ENCODE assay signal across 8 cellular contexts in genomic region chr3:122092460-122093165, GRCh38. TPM values are rescaled to one million over a fixed set of nuclear protein-coding genes. Genes with fewer than 3 reads are reported as not detected.
A peak's percentile ranks its signal among the peaks of the same experiment; 100 is the strongest.
DNase-seq lines count a peak whose midpoint lies in the region; ATAC-seq, FAIRE-seq and TF ChIP-seq lines count a peak whose summit lies in the region.

No MANE protein-coding gene starts in this region.

- FAIRE-seq in urothelium cell line (lab: Jason Lieb, UNC): no peak

- ATAC-seq in GM21576 (IDR thresholded peaks at IDR 0.05; ENCODE audit: unreplicated experiment) (peak; percentile 31), right lobe of liver (peak; percentile 50 to 81 (median 68))
- peak; percentile 86 for ATAC-seq in activated naive CD8-positive, alpha-beta T cell treated with anti-CD3 and anti-CD28 coated beads, Interleukin-2, amount 10 ng/mL, durations not matched to agents 7 days and 5 days (ENCODE audit: low read depth)

- H3K27ac Mint-ChIP-seq in activated naive CD8-positive, alpha-beta T cell treated with anti-CD3 and anti-CD28 coated beads, Interleukin-2, amount 10 ng/mL, durations not matched to agents 7 days and 5 days: peak overlapping the region; percentile 71

- H3K4me3 ChIP-seq in BJ (ENCODE audit: low read depth, low read length): no peak overlapping the region
- no peak overlapping the region for H3K4me3 ChIP-seq in right lobe of liver
- no peak overlapping the region for H3K4me3 ChIP-seq in esophagus muscularis mucosa

- peak; percentile 48 for TF ChIP-seq CTCF in BJ (IDR thresholded peaks at IDR 0.05; ENCODE audit: insufficient read depth, low read depth, low read length)
- peak; percentile 14 to 34 (median 14) for TF ChIP-seq CTCF in right lobe of liver (IDR thresholded peaks at IDR 0.05)
- TF ChIP-seq CTCF in esophagus muscularis mucosa (IDR thresholded peaks at IDR 0.05): peak in 1 of 3 experiments; percentile 21

- no peak for TF ChIP-seq EP300 in esophagus muscularis mucosa (IDR thresholded peaks at IDR 0.05)

- CTCF ChIA-PET in BJ (lab: Yijun Ruan, JAX): interaction anchor here (0.7 kb wide), 1 partner anchor 210 kb away, joined by 3 read pairs; no protein-coding TSS in a partner anchor

- peak overlapping the region; percentile 25 for H3K4me3 Mint-ChIP-seq in activated naive CD8-positive, alpha-beta T cell treated with anti-CD3 and anti-CD28 coated beads, Interleukin-2, amount 10 ng/mL, durations not matched to agents 7 days and 5 days

- H3K4me1 Mint-ChIP-seq in activated naive CD8-positive, alpha-beta T cell treated with anti-CD3 and anti-CD28 coated beads, Interleukin-2, amount 10 ng/mL, durations not matched to agents 7 days and 5 days: peaks cover 14% of the 10 kb centered on the region

- WGBS in right lobe of liver (ENCODE audit: insufficient coverage, low coverage, low lambda C conversion rate, missing lambda C conversion rate): 49% methylated on average over 2 of the region's 2 CpGs
- WGBS in esophagus muscularis mucosa: 43% methylated on average over 2 of the region's 2 CpGs

- H3K27me3 ChIP-seq in BJ (ENCODE audit: control insufficient read depth, insufficient read depth, low read length) (no peaks in the 10 kb centered on the region), right lobe of liver (no peaks in the 10 kb centered on the region), esophagus muscularis mucosa (peaks cover 0 to 4% (median 0%) of the 10 kb centered on the region in 4 donors)

- H3K9me3 ChIP-seq in right lobe of liver (no peaks in the 10 kb centered on the region), esophagus muscularis mucosa (no peaks in the 10 kb centered on the region)

- no peaks in the 10 kb centered on the region for H3K36me3 Mint-ChIP-seq in activated naive CD8-positive, alpha-beta T cell treated with anti-CD3 and anti-CD28 coated beads, Interleukin-2, amount 10 ng/mL, durations not matched to agents 7 days and 5 days

- H3K4me1 ChIP-seq in right lobe of liver (no peaks in the 10 kb centered on the region), esophagus muscularis mucosa (no peaks in the 10 kb centered on the region)

- POLR2A ChIA-PET in BJ (lab: Charles Lee): no interaction called here
- POLR2A ChIA-PET in activated naive CD8-positive, alpha-beta T cell treated with anti-CD3 and anti-CD28 coated beads, Interleukin-2, amount 10 ng/mL, durations not matched to agents 7 days and 5 days (lab: Charles Lee): no interaction called here

- DNase-seq in BJ (ENCODE audit: low read depth) (no peak), OCI-M1 (lab: John Stamatoyannopoulos, UW) (peak; percentile 55), right lobe of liver (peak; percentile 24 to 54 (median 46)), urothelium cell line (ENCODE audit: low spot score) (peak; percentile 56), esophagus muscularis mucosa (ENCODE audit: extremely low spot score) (no peak), KG1 (lab: John Stamatoyannopoulos, UW) (no peak)
- peak; percentile 40 for DNase-seq in activated naive CD8-positive, alpha-beta T cell treated with anti-CD3 and anti-CD28 coated beads, Interleukin-2, amount 10 ng/mL, durations not matched to agents 7 days and 5 days

- no peaks in the 10 kb centered on the region for H3K9me3 Mint-ChIP-seq in activated naive CD8-positive, alpha-beta T cell treated with anti-CD3 and anti-CD28 coated beads, Interleukin-2, amount 10 ng/mL, durations not matched to agents 7 days and 5 days

- no peaks in the 10 kb centered on the region for H3K36me3 ChIP-seq in BJ (ENCODE audit: control insufficient read depth, insufficient read depth, low read length)
- H3K36me3 ChIP-seq in right lobe of liver: no peaks in the 10 kb centered on the region
- H3K36me3 ChIP-seq in esophagus muscularis mucosa: no peaks in the 10 kb centered on the region

- TF ChIP-seq POLR2A in right lobe of liver (IDR thresholded peaks at IDR 0.05) (no peak), esophagus muscularis mucosa (IDR thresholded peaks at IDR 0.05; ENCODE audit: low read depth) (no peak)

- H3K27ac ChIP-seq in right lobe of liver (no peak overlapping the region), esophagus muscularis mucosa (replicated peaks in 1 of 4) (no peak overlapping the region)

- intact Hi-C loops in right lobe of liver (cut with DNase I): no loop called here
- intact Hi-C loops in esophagus muscularis mucosa (cut with DNase I): no loop called here

- H3K27me3 Mint-ChIP-seq in activated naive CD8-positive, alpha-beta T cell treated with anti-CD3 and anti-CD28 coated beads, Interleukin-2, amount 10 ng/mL, durations not matched to agents 7 days and 5 days: peaks cover 4% of the 10 kb centered on the region

RNA-seq across cellular contexts. Expression of gene CD86, which starts 37.5 kb away (rescaled TPM):
- polyA plus RNA-seq in BJ (2011; rRNA removed): not detected in 2 replicates
- not detected in 2 replicates for polyA minus RNA-seq in BJ (2011; rRNA and poly(A)+ RNA removed)
- total RNA-seq in activated naive CD8-positive, alpha-beta T cell treated with anti-CD3 and anti-CD28 coated beads, Interleukin-2, amount 10 ng/mL, durations not matched to agents 7 days and 5 days: 1 to 10 TPM in 1 of 2 experiments, under 1 TPM in 1; 0.42 to 1.0 TPM
- 1 to 10 TPM in 5 of 6 experiments, under 1 TPM in 1; 0.97 to 6.7 (median 3.4) TPM for total RNA-seq in right lobe of liver
- 1 to 10 TPM; 1.8 to 7.5 (median 4.2) TPM for total RNA-seq in esophagus muscularis mucosa

Comparison
In these comparisons a context has a peak if more than half of its experiments do, and no peak if none do; other contexts are left out.
1. DNase-seq: peak in OCI-M1 (single experiment), activated naive CD8-positive, alpha-beta T cell treated with anti-CD3 and anti-CD28 coated beads, Interleukin-2, amount 10 ng/mL, durations not matched to agents 7 days and 5 days (single experiment), right lobe of liver (3 of 3) and urothelium cell line (single experiment); none in BJ (single experiment), esophagus muscularis mucosa (single experiment) and KG1 (single experiment).
2. ATAC-seq: peak in every context shown above with its lines; median percentile 86 in activated naive CD8-positive, alpha-beta T cell treated with anti-CD3 and anti-CD28 coated beads, Interleukin-2, amount 10 ng/mL, durations not matched to agents 7 days and 5 days; 68 in right lobe of liver; 31 in GM21576.